ENCODE assay signal across 17 cellular contexts in the genomic region with DNA sequence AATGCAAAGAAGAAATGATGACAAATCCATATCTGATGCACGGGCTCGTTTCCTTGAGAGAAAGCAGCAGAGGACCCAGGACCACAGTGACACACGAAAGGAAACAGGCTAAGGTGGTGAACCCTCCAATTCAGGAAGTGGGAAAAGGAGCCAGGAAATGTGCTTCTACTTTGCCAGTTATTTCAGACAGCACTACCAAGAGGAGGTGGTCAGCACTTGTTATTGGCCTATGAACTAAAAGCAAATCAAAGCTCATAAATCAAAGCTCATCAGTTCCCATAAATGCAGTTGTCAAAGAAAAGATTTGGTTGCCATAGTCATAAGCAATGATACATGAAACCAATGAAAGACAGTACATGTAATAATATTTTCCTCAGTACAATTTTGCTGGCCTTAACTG.
"Had no signal": no experiment of that assay in that cellular context is flagged by ENCODE, and none has a peak within 500 bp of the region (broad histone marks: within the 10 kb centered on the region; RNA-seq: fewer than 3 reads in every experiment).

No MANE protein-coding gene starts in this region.

- H3K27me3 Mint-ChIP-seq: activated naive CD8-positive, alpha-beta T cell; activated T-helper 17 cell treated with anti-CD3 and anti-CD28 coated beads, Interleukin-2, amount 50 U/mL, for 72 hours; brain; central memory CD8-positive, alpha-beta T cell; T-cell had no signal

- H3K27ac ChIP-seq: PC-9, SK-N-MC had no signal

- H3K27ac Mint-ChIP-seq: activated naive CD4-positive, alpha-beta T cell treated with anti-CD3 and anti-CD28 coated beads for 36 hours; activated naive CD8-positive, alpha-beta T cell; activated T-helper 17 cell treated with anti-CD3 and anti-CD28 coated beads, Interleukin-2, amount 50 U/mL, for 72 hours; brain; T-cell had no signal

- H3K4me1 Mint-ChIP-seq: activated T-helper 17 cell treated with anti-CD3 and anti-CD28 coated beads, Interleukin-2, amount 50 U/mL, for 72 hours; brain; central memory CD8-positive, alpha-beta T cell; T-cell had no signal

- DNase-seq: activated gamma-delta T cell, amygdala, NCI-H1048, NCI-H1930, NCI-H2171, NCI-H2227 treated with DMSO at 0.1 percent for 48 hours, NCI-H446 treated with DMSO at 0.1 percent for 48 hours, NCI-H774, PC-9, SIG-M5 had no signal

- H3K4me3 Mint-ChIP-seq: activated naive CD4-positive, alpha-beta T cell treated with anti-CD3 and anti-CD28 coated beads for 36 hours; activated naive CD8-positive, alpha-beta T cell; activated T-helper 17 cell treated with anti-CD3 and anti-CD28 coated beads, Interleukin-2, amount 50 U/mL, for 72 hours; brain; central memory CD8-positive, alpha-beta T cell; T-cell had no signal

- H3K4me2 ChIP-seq: PC-9 had no signal

- H2AFZ ChIP-seq: PC-9 had no signal

- H3K4me3 ChIP-seq: PC-9, SK-N-MC had no signal

- H3K9me3 Mint-ChIP-seq: activated naive CD4-positive, alpha-beta T cell treated with anti-CD3 and anti-CD28 coated beads for 36 hours; activated T-helper 17 cell treated with anti-CD3 and anti-CD28 coated beads, Interleukin-2, amount 50 U/mL, for 72 hours; brain; central memory CD8-positive, alpha-beta T cell; T-cell had no signal
